8 cellular contexts compared by ENCODE assay signal in genomic region chr22:18023509-18024275, GRCh38. TPM values are rescaled to one million over a fixed set of nuclear protein-coding genes. Genes with fewer than 3 reads are reported as not detected.
DNase-seq lines count a peak whose midpoint lies in the region; ATAC-seq, FAIRE-seq and TF ChIP-seq lines count a peak whose summit lies in the region.

No MANE protein-coding gene starts in this region.

- ATAC-seq in naive thymus-derived CD8-positive, alpha-beta T cell, result peak; percentile 21 to 36
- ATAC-seq in HG03469 (IDR thresholded peaks at IDR 0.05; ENCODE audit: unreplicated experiment), result no peak

- H3K4me2 ChIP-seq in BLaER1 treated with 17β-estradiol and CSF1 and Interleukin-3, amounts not matched to agents 10 nM and 100 nM, result peak overlapping the region; percentile 91 to 100 (median 97)

- H3K27ac ChIP-seq in BLaER1 treated with 17β-estradiol and CSF1 and Interleukin-3, amounts not matched to agents 10 nM and 100 nM, result no peak overlapping the region
- peak overlapping the region; percentile 78 to 91 (median 88) for H3K27ac ChIP-seq in transverse colon

- peaks cover 62% of the 10 kb centered on the region for H3K27me3 Mint-ChIP-seq in activated naive CD4-positive, alpha-beta T cell treated with anti-CD3 and anti-CD28 coated beads, Interleukin-2, amount 10 ng/mL, durations not matched to agents 7 days and 5 days
- H3K27me3 Mint-ChIP-seq in naive thymus-derived CD8-positive, alpha-beta T cell, result peaks cover 20 to 43% (median 37%) of the 10 kb centered on the region in 5 donors

- DNase-seq in H54 (ENCODE audit: insufficient read length, low spot score) (peak; percentile 75), NCI-H748 treated with DMSO at 0.1 percent for 48 hours (lab: John Stamatoyannopoulos, UW) (peak; percentile 11), foreskin melanocyte (peak; percentile 85), transverse colon (peak; percentile 90)
- DNase-seq in activated naive CD4-positive, alpha-beta T cell treated with anti-CD3 and anti-CD28 coated beads, Interleukin-2, amount 10 ng/mL, durations not matched to agents 7 days and 5 days, result peak; percentile 38
- DNase-seq in naive thymus-derived CD8-positive, alpha-beta T cell, result peak in 5 of 10 donors; percentile 2 to 18 (median 13)

- POLR2A ChIA-PET in naive thymus-derived CD8-positive, alpha-beta T cell (lab: Charles Lee), result no interaction called here

- peak overlapping the region in 9 of 11 experiments; percentile 17 to 68 (median 52); a peak in 14 of 22 replicates for H3K9ac ChIP-seq in BLaER1 treated with 17β-estradiol and CSF1 and Interleukin-3, amounts not matched to agents 10 nM and 100 nM

- in situ Hi-C loops in transverse colon (cut with MboI; ENCODE audit: low pct_ligation_motif_present in 1 of 4, low pct_unique_long_range_greater_than_20kb in 1 of 4, low sequenced_read_pairs in 3 of 4), result loop anchor here in 1 of 4 donors (10.0 kb wide), 1 partner anchor 51 kb away; the partner anchor contains the start of gene PEX26

- peak overlapping the region; percentile 77 for H3K4me3 Mint-ChIP-seq in activated naive CD4-positive, alpha-beta T cell treated with anti-CD3 and anti-CD28 coated beads, Interleukin-2, amount 10 ng/mL, durations not matched to agents 7 days and 5 days
- peak overlapping the region; percentile 77 to 98 (median 91) for H3K4me3 Mint-ChIP-seq in naive thymus-derived CD8-positive, alpha-beta T cell

- TF ChIP-seq POLR2A in H54 (IDR thresholded peaks at IDR 0.05; ENCODE audit: low read depth, low read length) (peak; percentile 51), transverse colon (IDR thresholded peaks at IDR 0.05) (peak; percentile 73)

- CTCF ChIA-PET in activated naive CD4-positive, alpha-beta T cell treated with anti-CD3 and anti-CD28 coated beads, Interleukin-2, amount 10 ng/mL, durations not matched to agents 7 days and 5 days (lab: Charles Lee), result interaction anchor here (0.9 to 6.4 kb wide), 7 partner anchors 20 to 282 kb away, joined by 3 to 42 read pairs (median 5); no protein-coding TSS in a partner anchor

- H3K27ac Mint-ChIP-seq in activated naive CD4-positive, alpha-beta T cell treated with anti-CD3 and anti-CD28 coated beads, Interleukin-2, amount 10 ng/mL, durations not matched to agents 7 days and 5 days, result no peak overlapping the region
- H3K27ac Mint-ChIP-seq in naive thymus-derived CD8-positive, alpha-beta T cell, result peak overlapping the region in 1 of 10 donors; percentile 11

- intact Hi-C loops in transverse colon (cut with DNase I; ENCODE audit: low total_unique reads), result loop anchor here (10.0 kb wide), 2 partner anchors 51 to 119 kb away; partner anchors contain the start of gene PEX26

- peak; percentile 76 for FAIRE-seq in H54 (lab: Jason Lieb, UNC)

- 0 to 3% methylated on average over 2 to 37 of the region's 47 CpGs for WGBS in transverse colon (ENCODE audit: low coverage in 1 of 2), 2 donors

- peaks cover 0 to 19% (median 11%) of the 10 kb centered on the region in 10 experiments; a peak in 17 of 20 replicates for H3K4me1 ChIP-seq in BLaER1 treated with 17β-estradiol and CSF1 and Interleukin-3, amounts not matched to agents 10 nM and 100 nM
- H3K4me1 ChIP-seq in transverse colon, result peaks cover 17 to 23% (median 19%) of the 10 kb centered on the region in 4 donors

- peaks cover 33 to 48% (median 38%) of the 10 kb centered on the region in 11 experiments for H3K27me3 ChIP-seq in BLaER1 treated with 17β-estradiol and CSF1 and Interleukin-3, amounts not matched to agents 10 nM and 100 nM
- no peaks in the 10 kb centered on the region for H3K27me3 ChIP-seq in transverse colon

- H3K36me3 ChIP-seq in BLaER1 treated with 17β-estradiol and CSF1 and Interleukin-3, amounts not matched to agents 10 nM and 100 nM, result no peaks in the 10 kb centered on the region
- no peaks in the 10 kb centered on the region for H3K36me3 ChIP-seq in transverse colon

- no peaks in the 10 kb centered on the region for H3K36me3 Mint-ChIP-seq in activated naive CD4-positive, alpha-beta T cell treated with anti-CD3 and anti-CD28 coated beads, Interleukin-2, amount 10 ng/mL, durations not matched to agents 7 days and 5 days
- H3K36me3 Mint-ChIP-seq in naive thymus-derived CD8-positive, alpha-beta T cell, result no peaks in the 10 kb centered on the region

- no peaks in the 10 kb centered on the region for H3K9me3 Mint-ChIP-seq in activated naive CD4-positive, alpha-beta T cell treated with anti-CD3 and anti-CD28 coated beads, Interleukin-2, amount 10 ng/mL, durations not matched to agents 7 days and 5 days
- peaks cover 0 to 2% (median 0%) of the 10 kb centered on the region in 9 donors for H3K9me3 Mint-ChIP-seq in naive thymus-derived CD8-positive, alpha-beta T cell

- TF ChIP-seq CTCF in transverse colon (IDR thresholded peaks at IDR 0.05), result no peak

- H4K20me1 ChIP-seq in BLaER1 treated with 17β-estradiol and CSF1 and Interleukin-3, amounts not matched to agents 10 nM and 100 nM, result peaks cover 0 to 18% (median 8%) of the 10 kb centered on the region in 11 experiments; a peak in 8 of 22 replicates

- H3K4me3 ChIP-seq in BLaER1 treated with 17β-estradiol and CSF1 and Interleukin-3, amounts not matched to agents 10 nM and 100 nM, result peak overlapping the region; percentile 55 to 76 (median 63)
- peak overlapping the region; percentile 52 to 84 (median 66) for H3K4me3 ChIP-seq in transverse colon

- H3K4me1 Mint-ChIP-seq in activated naive CD4-positive, alpha-beta T cell treated with anti-CD3 and anti-CD28 coated beads, Interleukin-2, amount 10 ng/mL, durations not matched to agents 7 days and 5 days, result peaks cover 16% of the 10 kb centered on the region
- H3K4me1 Mint-ChIP-seq in naive thymus-derived CD8-positive, alpha-beta T cell, result peaks cover 9 to 17% (median 14%) of the 10 kb centered on the region in 4 donors

- H3K9me3 ChIP-seq in BLaER1 treated with 17β-estradiol and CSF1 and Interleukin-3, amounts not matched to agents 10 nM and 100 nM (replicated peaks in 1 of 11), result no peaks in the 10 kb centered on the region
- H3K9me3 ChIP-seq in transverse colon, result no peaks in the 10 kb centered on the region

- TF ChIP-seq EP300 in transverse colon (IDR thresholded peaks at IDR 0.05; ENCODE audit: low read depth), result no peak

RNA-seq across cellular contexts. Expression of gene MICAL3, which starts 0.7 kb away (rescaled TPM):
- 10 to 100 TPM; 20.8 to 27.3 TPM for total RNA-seq in naive thymus-derived CD8-positive, alpha-beta T cell
- 1 to 10 TPM in 2 of 3 donors, under 1 TPM in 1; 0.90 to 1.3 (median 1.2) TPM for polyA plus RNA-seq in naive thymus-derived CD8-positive, alpha-beta T cell
- total RNA-seq in transverse colon, result 100 to 1,000 TPM in 2 of 4 donors, 10 to 100 TPM in 2; 84.2 to 290 (median 151) TPM

RNA-seq across cellular contexts. Expression of gene PEX26, which starts 54.1 kb away (rescaled TPM):
- 10 to 100 TPM; 39.3 to 41.2 TPM for total RNA-seq in naive thymus-derived CD8-positive, alpha-beta T cell
- 1 to 10 TPM; 2.6 to 4.5 (median 3.8) TPM for polyA plus RNA-seq in naive thymus-derived CD8-positive, alpha-beta T cell
- 100 to 1,000 TPM in 2 of 4 donors, 10 to 100 TPM in 2; 46.4 to 211 (median 93.4) TPM for total RNA-seq in transverse colon

Comparison
In these comparisons a context has a peak if more than half of its experiments do, and no peak if none do; other contexts are left out.
1. H3K27ac ChIP-seq: peak in transverse colon (4 of 4); none in BLaER1 treated with 17β-estradiol and CSF1 and Interleukin-3, amounts not matched to agents 10 nM and 100 nM (0 of 11).